Comparison of ENCODE assay signal across 12 cellular contexts in the genomic region with DNA sequence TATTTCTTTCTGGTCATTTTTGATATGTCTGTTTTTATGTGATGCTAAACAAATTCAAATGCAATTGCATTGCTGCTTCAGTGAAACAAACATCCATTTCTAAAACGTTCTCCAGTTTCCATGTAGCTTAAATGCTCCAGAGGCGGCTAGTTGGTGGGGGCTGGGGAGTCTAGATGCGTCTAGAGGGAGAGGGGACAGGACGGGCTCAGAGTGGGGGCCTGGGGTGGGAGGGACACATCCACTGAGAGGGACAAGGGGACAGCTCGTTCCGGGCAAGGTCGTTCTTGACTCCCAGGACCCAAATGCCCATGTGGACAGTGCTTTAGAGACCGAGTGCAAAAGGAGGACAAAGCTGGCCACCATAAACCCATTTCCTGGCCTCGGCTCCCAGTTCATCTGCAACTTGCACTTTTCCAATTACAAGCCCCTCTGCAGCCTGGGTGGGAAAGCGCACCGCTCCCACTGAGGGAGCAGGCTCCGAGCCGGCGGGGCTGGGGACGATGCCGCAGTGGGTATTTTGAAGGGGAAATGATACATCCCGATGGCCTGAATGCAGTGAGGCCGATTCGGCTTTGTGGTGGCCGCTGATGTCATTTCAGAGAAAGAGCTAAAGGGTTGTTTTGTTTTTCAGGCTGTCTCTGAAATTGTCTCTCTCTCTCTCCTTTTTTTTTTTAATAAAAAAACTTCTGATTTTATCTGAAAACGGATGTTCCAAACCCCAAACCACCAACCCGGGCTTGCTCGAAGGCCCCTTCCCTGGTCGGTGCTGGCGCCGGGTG.
A peak's percentile ranks its signal among the peaks of the same experiment; 100 is the strongest.
DNase-seq lines count a peak whose midpoint lies in the region; ATAC-seq, FAIRE-seq and TF ChIP-seq lines count a peak whose summit lies in the region.
"Had no signal": no experiment of that assay in that cellular context is flagged by ENCODE, and none has a peak within 500 bp of the region (broad histone marks: within the 10 kb centered on the region; RNA-seq: fewer than 3 reads in every experiment).

No MANE protein-coding gene starts in this region.

- H3K36me3 ChIP-seq in mesodermal cell (ENCODE audit: control insufficient read depth, insufficient read depth, low read length), result no peaks in the 10 kb centered on the region
- no peaks in the 10 kb centered on the region for H3K36me3 ChIP-seq in vagina
- no peaks in the 10 kb centered on the region for H3K36me3 ChIP-seq in HepG2 (replicated peaks in 1 of 2; ENCODE audit: control insufficient read depth in 1 of 2, insufficient read depth in 2 of 2, low read length in 2 of 2)
- H3K36me3 ChIP-seq: cardiac muscle cell had no signal

- DNase-seq in LHCN-M2 (ENCODE audit: low read depth), result peak; percentile 33
- DNase-seq in coronary artery (ENCODE audit: low spot score), result no peak
- DNase-seq in vagina (ENCODE audit: extremely low spot score in 2 of 2), result no peak
- DNase-seq in stimulated activated CD4-positive, alpha-beta T cell treated with anti-CD3 and anti-CD28 coated beads, Interleukin-12 subunit alpha, Interleukin-12 subunit beta, amount 100 ng/mL, for 4 hours, result no peak
- DNase-seq in HepG2 (ENCODE audit: low spot score), result no peak
- DNase-seq: activated CD4-positive, alpha-beta T cell treated with anti-CD3 and anti-CD28 coated beads, Interleukin-2, amount 10 ng/mL, durations not matched to agents 24 days and 14 days; COR-L47; midbrain; MV-4-11 had no signal

- H3K9me3 ChIP-seq in mesodermal cell (ENCODE audit: control insufficient read depth, low read length) (peaks cover 4% of the 10 kb centered on the region), vagina (no peaks in the 10 kb centered on the region), HepG2 (ENCODE audit: low read length) (no peaks in the 10 kb centered on the region)

- H3K27ac ChIP-seq in coronary artery (peak overlapping the region; percentile 89 to 92), mesodermal cell (ENCODE audit: low read depth, low read length, severe bottlenecking) (peak overlapping the region; percentile 33), vagina (peak overlapping the region; percentile 40), HepG2 (ENCODE audit: extremely low read length, insufficient read depth, low read length) (no peak overlapping the region)
- H3K27ac ChIP-seq: cardiac muscle cell had no signal

- intact Hi-C loops in vagina (cut with DNase I) (loop anchor here (5.0 kb wide), 1 partner anchor 114 kb away; the partner anchor contains the start of gene FOXC2), HepG2 (cut with micrococcal nuclease; ENCODE audit: unreplicated experiment) (no loop called here)

- CTCF ChIA-PET in HepG2 (lab: Yijun Ruan, JAX; ENCODE audit: low intra/inter-chr PET ratio, low total read pairs), result no interaction called here

- POLR2A ChIA-PET in HepG2 (lab: Yijun Ruan, JAX), result interaction anchor here (1.9 kb wide), 1 partner anchor 16 kb away, joined by 5 read pairs; no protein-coding TSS in a partner anchor

- H3K4me1 ChIP-seq in mesodermal cell (ENCODE audit: control insufficient read depth, insufficient read depth, low read length, poor library complexity, severe bottlenecking), result peaks cover 25% of the 10 kb centered on the region
- no peaks in the 10 kb centered on the region for H3K4me1 ChIP-seq in vagina
- no peaks in the 10 kb centered on the region for H3K4me1 ChIP-seq in HepG2 (ENCODE audit: insufficient read depth, low read length)

- H3K27me3 ChIP-seq in vagina (no peaks in the 10 kb centered on the region), HepG2 (ENCODE audit: control insufficient read depth in 1 of 2, insufficient read depth in 2 of 2, low read length in 2 of 2) (peaks cover 0 to 37% of the 10 kb centered on the region in 2 experiments; a peak in 4 of 5 replicates)
- H3K27me3 ChIP-seq: cardiac muscle cell had no signal

- no peak overlapping the region for H2AFZ ChIP-seq in HepG2 (ENCODE audit: low read length)

- no peaks in the 10 kb centered on the region for H3K79me2 ChIP-seq in HepG2 (ENCODE audit: insufficient read depth, low read length)

- 91 to 93% methylated on average over 17 to 21 of the region's 26 CpGs for WGBS in mesodermal cell (ENCODE audit: insufficient coverage in 2 of 2), 2 experiments
- 32% methylated on average over 26 of the region's 26 CpGs for WGBS in HepG2 (ENCODE audit: low lambda C conversion rate)

- no peak overlapping the region for H3K4me2 ChIP-seq in HepG2 (ENCODE audit: low read depth, low read length)

- ATAC-seq in GM18498 (IDR thresholded peaks at IDR 0.05; ENCODE audit: unreplicated experiment) (no peak), HepG2 (no peak)

- peak overlapping the region; percentile 61 for H3K4me3 ChIP-seq in coronary artery
- no peak overlapping the region for H3K4me3 ChIP-seq in mesodermal cell (ENCODE audit: extremely low read depth, insufficient read depth, low read length, poor library complexity, severe bottlenecking)
- no peak overlapping the region for H3K4me3 ChIP-seq in vagina
- H3K4me3 ChIP-seq in HepG2 (replicated peaks in 1 of 3; ENCODE audit: insufficient read depth in 1 of 3, low read depth in 2 of 3, low read length in 3 of 3), result no peak overlapping the region
- H3K4me3 ChIP-seq: cardiac muscle cell had no signal

- TF ChIP-seq POLR2A in vagina (IDR thresholded peaks at IDR 0.05) (no peak), HepG2 (IDR thresholded peaks at IDR 0.05; ENCODE audit: insufficient read depth in 1 of 2, low read depth in 2 of 2, low read length in 2 of 2) (no peak)

- TF ChIP-seq CTCF in coronary artery (IDR thresholded peaks at IDR 0.05), result no peak
- TF ChIP-seq CTCF in vagina (IDR thresholded peaks at IDR 0.05), result no peak
- TF ChIP-seq CTCF in HepG2 (CRISPR knock-in tag; IDR thresholded peaks at IDR 0.05), result no peak

- no TSS peak for BruUV-seq in HepG2 (replicated peaks; lab: Mats Ljungman, UMichigan)

- no peak for FAIRE-seq in HepG2 (lab: Jason Lieb, UNC)

- in situ Hi-C loops in HepG2 (cut with HindIII; ENCODE audit: extremely low pct_ligation_motif_present, low pct_unique_long_range_greater_than_20kb), result no loop called here

- TF ChIP-seq EP300 in HepG2 (IDR thresholded peaks at IDR 0.05; ENCODE audit: low read depth in 2 of 2, low read length in 2 of 2), result no peak
- TF ChIP-seq EP300 in HepG2 (CRISPR knock-in tag; IDR thresholded peaks at IDR 0.05; ENCODE audit: borderline replicate concordance), result no peak

- no peaks in the 10 kb centered on the region for H4K20me1 ChIP-seq in HepG2 (ENCODE audit: insufficient read depth, low read length)

- no peak overlapping the region for H3K9ac ChIP-seq in HepG2 (ENCODE audit: insufficient read depth, low read depth, low read length)

- TF ChIP-seq RAD21 in HepG2 (CRISPR knock-in tag; IDR thresholded peaks at IDR 0.05), result no peak

TF ChIP-seq in HepG2, 621 proteins besides CTCF, POLR2A, EP300 and RAD21:
- no peak for TF ChIP-seq ZNF101 (CRISPR knock-in tag; IDR thresholded peaks at IDR 0.05; ENCODE audit: borderline replicate concordance, low read depth)
- no peak for TF ChIP-seq ZKSCAN5 (CRISPR knock-in tag; IDR thresholded peaks at IDR 0.05)
- no peak for TF ChIP-seq SKIL (CRISPR knock-in tag; IDR thresholded peaks at IDR 0.05; ENCODE audit: borderline replicate concordance)
- no peak for TF ChIP-seq PAF1 (CRISPR knock-in tag; IDR thresholded peaks at IDR 0.05)
- TF ChIP-seq ZSCAN31 (CRISPR knock-in tag; IDR thresholded peaks at IDR 0.05; ENCODE audit: low read depth), result no peak
- TF ChIP-seq LCORL (IDR thresholded peaks at IDR 0.05), result no peak
- no peak for TF ChIP-seq LCORL (CRISPR knock-in tag; IDR thresholded peaks at IDR 0.05)
- no peak for TF ChIP-seq MED13 (CRISPR knock-in tag; IDR thresholded peaks at IDR 0.05)
- no peak for TF ChIP-seq MEIS1 (CRISPR knock-in tag; IDR thresholded peaks at IDR 0.05; ENCODE audit: borderline replicate concordance)
- TF ChIP-seq, protein P1, sequence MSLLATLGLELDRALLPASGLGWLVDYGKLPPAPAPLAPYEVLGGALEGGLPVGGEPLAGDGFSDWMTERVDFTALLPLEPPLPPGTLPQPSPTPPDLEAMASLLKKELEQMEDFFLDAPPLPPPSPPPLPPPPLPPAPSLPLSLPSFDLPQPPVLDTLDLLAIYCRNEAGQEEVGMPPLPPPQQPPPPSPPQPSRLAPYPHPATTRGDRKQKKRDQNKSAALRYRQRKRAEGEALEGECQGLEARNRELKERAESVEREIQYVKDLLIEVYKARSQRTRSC (CRISPR knock-in tag; IDR thresholded peaks at IDR 0.05; ENCODE audit: low read depth), result no peak
- no peak for TF ChIP-seq ZFP62 (CRISPR knock-in tag; IDR thresholded peaks at IDR 0.05)
- TF ChIP-seq CEBPG (CRISPR knock-in tag; IDR thresholded peaks at IDR 0.05), result no peak
- TF ChIP-seq FOXO1 (CRISPR knock-in tag; IDR thresholded peaks at IDR 0.05), result no peak
- no peak for TF ChIP-seq TEAD2 (CRISPR knock-in tag; IDR thresholded peaks at IDR 0.05)
- no peak for TF ChIP-seq ZNF329 (CRISPR knock-in tag; IDR thresholded peaks at IDR 0.05; ENCODE audit: low read depth)
- TF ChIP-seq ATF7 (IDR thresholded peaks at IDR 0.05), result no peak
- TF ChIP-seq ATF7 (CRISPR knock-in tag; IDR thresholded peaks at IDR 0.05), result no peak
- TF ChIP-seq CENPT (CRISPR knock-in tag; IDR thresholded peaks at IDR 0.05; ENCODE audit: low read depth), result no peak
